ENCODE assay signal across 9 cellular contexts in genomic region chr10:114103286-114103685, GRCh38. TPM values are rescaled to one million over a fixed set of nuclear protein-coding genes. Genes with fewer than 3 reads are reported as not detected.
DNase-seq lines count a peak whose midpoint lies in the region; ATAC-seq and TF ChIP-seq lines count a peak whose summit lies in the region.
"Had no signal": no experiment of that assay in that cellular context is flagged by ENCODE, and none has a peak within 500 bp of the region (broad histone marks: within the 10 kb centered on the region; RNA-seq: fewer than 3 reads in every experiment).

No MANE protein-coding gene starts in this region.

- TF ChIP-seq POLR2A in testis (IDR thresholded peaks at IDR 0.05): no peak

- peak; percentile 61 for ATAC-seq in GM21529 (IDR thresholded peaks at IDR 0.05; ENCODE audit: unreplicated experiment)

- in situ Hi-C loops in astrocyte of the cerebellum (cut with HindIII; ENCODE audit: low sequenced_read_pairs): loop anchor here (25.0 kb wide), 1 partner anchor 291 kb away; no protein-coding TSS in a partner anchor

- DNase-seq in D341Med (ENCODE audit: low spot score) (peak; percentile 42), NCI-H2081 (lab: John Stamatoyannopoulos, UW) (peak; percentile 5 to 39), astrocyte of the cerebellum (ENCODE audit: low read depth) (peak; percentile 55), iPS-NIHi7 (ENCODE audit: extremely low spot score) (peak; percentile 41), testis (no peak)
- no peak for DNase-seq in activated T-cell treated with anti-CD3 and anti-CD28 coated beads, Interleukin-2, amount 50 U/mL, for 1 hour
- no peak for DNase-seq in activated CD4-positive, CD25-positive, alpha-beta regulatory T cell treated with anti-CD3 and anti-CD28 coated beads, Interleukin-2, amount 50 U/mL, for 72 hours
- DNase-seq: T-cell had no signal

- H3K27ac ChIP-seq in testis: no peak overlapping the region

- WGBS in testis, 2 donors: 14 to 21% methylated on average over 6 of the region's 6 CpGs

- H3K36me3 ChIP-seq in testis (ENCODE audit: low read depth, missing control alignments): no peaks in the 10 kb centered on the region

- no peaks in the 10 kb centered on the region for H3K9me3 ChIP-seq in testis

- intact Hi-C loops in testis (cut with DNase I; ENCODE audit: low total_unique reads): loop anchor here (5.0 kb wide), 1 partner anchor 301 kb away; no protein-coding TSS in a partner anchor

- H3K4me1 ChIP-seq in testis: peaks cover 7% of the 10 kb centered on the region

- H3K4me3 ChIP-seq in astrocyte of the cerebellum (ENCODE audit: low read depth, low read length): no peak overlapping the region
- no peak overlapping the region for H3K4me3 ChIP-seq in testis

- no peaks in the 10 kb centered on the region for H3K27me3 ChIP-seq in testis

- TF ChIP-seq CTCF in astrocyte of the cerebellum (IDR thresholded peaks at IDR 0.05; ENCODE audit: low read depth, low read length, missing control alignments) (peak; percentile 56), testis (IDR thresholded peaks at IDR 0.05) (peak; percentile 28 to 53 (median 33))

RNA-seq across cellular contexts. Expression of gene ADRB1, which starts 59.6 kb away (rescaled TPM):
- under 1 TPM; 0.55 to 0.99 TPM for total RNA-seq in testis
- polyA plus RNA-seq in testis (ENCODE audit: insufficient read depth, low read depth, low replicate concordance): 0.32 TPM

Comparison
In these comparisons a context has a peak if more than half of its experiments do, and no peak if none do; other contexts are left out.
1. DNase-seq: peak in D341Med (single experiment), NCI-H2081 (2 of 2), astrocyte of the cerebellum (single experiment) and iPS-NIHi7 (single experiment); none in testis (single experiment), activated T-cell treated with anti-CD3 and anti-CD28 coated beads, Interleukin-2, amount 50 U/mL, for 1 hour (single experiment) and activated CD4-positive, CD25-positive, alpha-beta regulatory T cell treated with anti-CD3 and anti-CD28 coated beads, Interleukin-2, amount 50 U/mL, for 72 hours (single experiment).